In genomic region chr2:231392431-231393148, GRCh38 we compare ENCODE assay signal across 19 cellular contexts. TPM values are rescaled to one million over a fixed set of nuclear protein-coding genes. Genes with fewer than 3 reads are reported as not detected.
DNase-seq lines count a peak whose midpoint lies in the region; FAIRE-seq and TF ChIP-seq lines count a peak whose summit lies in the region.
"Had no signal": no experiment of that assay in that cellular context is flagged by ENCODE, and none has a peak within 500 bp of the region (broad histone marks: within the 10 kb centered on the region; RNA-seq: fewer than 3 reads in every experiment).

No MANE protein-coding gene starts in this region.

- H3K27ac Mint-ChIP-seq in dendritic cell treated with granulocyte-macrophage colony-stimulating factor and Interleukin-4, amounts not matched to agents 40 ng/mL and 50 ng/mL, for 4 days = peak overlapping the region; percentile 42

- H3K4me1 Mint-ChIP-seq in dendritic cell treated with granulocyte-macrophage colony-stimulating factor and Interleukin-4, amounts not matched to agents 40 ng/mL and 50 ng/mL, for 4 days (ENCODE audit: low read depth) = peaks cover 73% of the 10 kb centered on the region

- no peaks in the 10 kb centered on the region for H3K9me2 ChIP-seq in OCI-LY1 (ENCODE audit: low read depth, low read length)

- H3K4me3 Mint-ChIP-seq in dendritic cell treated with granulocyte-macrophage colony-stimulating factor and Interleukin-4, amounts not matched to agents 40 ng/mL and 50 ng/mL, for 4 days = no peak overlapping the region

- DNase-seq in GM12891 (ENCODE audit: insufficient read length, low spot score) (peak; percentile 15), osteoblast (ENCODE audit: insufficient read length, low spot score, missing footprints) (peak; percentile 81), cerebellum (ENCODE audit: low spot score) (no peak), prostate gland (ENCODE audit: low spot score) (no peak), NCI-H2081 (lab: John Stamatoyannopoulos, UW) (no peak)
- DNase-seq: activated CD4-positive, CD25-positive, alpha-beta regulatory T cell; aorta; C1 segment of cervical spinal cord; colonic mucosa; left lung; MM.1S; NCI-H187 treated with DMSO at 0.1 percent for 48 hours; NCI-H446; SHP77 treated with DMSO at 0.1 percent for 48 hours; small intestine had no signal

- H3K79me2 ChIP-seq in OCI-LY1 (ENCODE audit: insufficient read depth, low read length) (no peaks in the 10 kb centered on the region), osteoblast (ENCODE audit: insufficient read depth, low read length) (no peaks in the 10 kb centered on the region)

- no peak overlapping the region; the same call in 1 of the 2 replicates for H3K9ac ChIP-seq in OCI-LY1 (ENCODE audit: low read length)

- H3F3A ChIP-seq in OCI-LY1 (ENCODE audit: insufficient read depth, low read length) = no peaks in the 10 kb centered on the region

- WGBS in prostate gland = 96% methylated on average over 13 of the region's 14 CpGs

- no peaks in the 10 kb centered on the region for H3K36me3 Mint-ChIP-seq in dendritic cell treated with granulocyte-macrophage colony-stimulating factor and Interleukin-4, amounts not matched to agents 40 ng/mL and 50 ng/mL, for 4 days (ENCODE audit: low read depth)

- intact Hi-C loops in dendritic cell treated with granulocyte-macrophage colony-stimulating factor and Interleukin-4, amounts not matched to agents 40 ng/mL and 50 ng/mL, for 4 days (cut with micrococcal nuclease) = no loop called here
- intact Hi-C loops in prostate gland (cut with DNase I) = no loop called here

- H3K4me2 ChIP-seq in OCI-LY1 (ENCODE audit: low read length) = peak overlapping the region; percentile 20; the same call in 1 of the 2 replicates
- no peak overlapping the region for H3K4me2 ChIP-seq in osteoblast (ENCODE audit: insufficient read depth, low read length)

- peak overlapping the region; percentile 91 for H3K27ac ChIP-seq in OCI-LY1 (ENCODE audit: low read depth, low read length, poor library complexity, severe bottlenecking)
- H3K27ac ChIP-seq in osteoblast (ENCODE audit: low read depth, low read length) = no peak overlapping the region
- no peak overlapping the region for H3K27ac ChIP-seq in prostate gland
- H3K27ac ChIP-seq: colonic mucosa, left lung had no signal

- H3K4me3 ChIP-seq in OCI-LY1 (ENCODE audit: low read depth, low read length, poor library complexity, severe bottlenecking) (no peak overlapping the region), osteoblast (ENCODE audit: insufficient read depth, low read length) (no peak overlapping the region), prostate gland (no peak overlapping the region)
- H3K4me3 ChIP-seq: colonic mucosa, left lung had no signal

- peaks cover 45% of the 10 kb centered on the region for H3K4me1 ChIP-seq in OCI-LY1 (ENCODE audit: insufficient read depth, low read length, severe bottlenecking)
- H3K4me1 ChIP-seq in osteoblast (ENCODE audit: insufficient read depth, low read length) = peaks cover 5% of the 10 kb centered on the region
- H3K4me1 ChIP-seq in prostate gland (replicated peaks) = peaks cover 3% of the 10 kb centered on the region
- H3K4me1 ChIP-seq: colonic mucosa had no signal

- no peak overlapping the region for H2AFZ ChIP-seq in OCI-LY1 (ENCODE audit: low read length)
- H2AFZ ChIP-seq in osteoblast (ENCODE audit: low read length) = no peak overlapping the region

- TF ChIP-seq CTCF in OCI-LY1 (IDR thresholded peaks at IDR 0.05; ENCODE audit: low read length) (no peak), osteoblast (IDR thresholded peaks at IDR 0.05; ENCODE audit: extremely low read depth, low read depth, low read length) (no peak), prostate gland (IDR thresholded peaks at IDR 0.05) (no peak)

- H3K9me3 ChIP-seq in OCI-LY1 (ENCODE audit: low read length) = no peaks in the 10 kb centered on the region
- no peaks in the 10 kb centered on the region for H3K9me3 ChIP-seq in osteoblast (ENCODE audit: low read depth, low read length)
- H3K9me3 ChIP-seq in prostate gland = no peaks in the 10 kb centered on the region
- H3K9me3 ChIP-seq: colonic mucosa, left lung had no signal

- H3K27me3 Mint-ChIP-seq in dendritic cell treated with granulocyte-macrophage colony-stimulating factor and Interleukin-4, amounts not matched to agents 40 ng/mL and 50 ng/mL, for 4 days = peaks cover 59% of the 10 kb centered on the region

- H3K27me3 ChIP-seq in OCI-LY1 (ENCODE audit: insufficient read depth, low read length) (no peaks in the 10 kb centered on the region), osteoblast (ENCODE audit: insufficient read depth, low read length) (peaks cover 31% of the 10 kb centered on the region), prostate gland (replicated peaks; ENCODE audit: insufficient read depth) (no peaks in the 10 kb centered on the region)
- H3K27me3 ChIP-seq: colonic mucosa had no signal

- H4K20me1 ChIP-seq in OCI-LY1 (ENCODE audit: insufficient read depth, low read length) (no peaks in the 10 kb centered on the region), osteoblast (ENCODE audit: insufficient read depth, low read length) (no peaks in the 10 kb centered on the region)

- H3K36me3 ChIP-seq in OCI-LY1 (ENCODE audit: insufficient read depth, low read length) = no peaks in the 10 kb centered on the region
- no peaks in the 10 kb centered on the region for H3K36me3 ChIP-seq in osteoblast (ENCODE audit: insufficient read depth, low read length)
- H3K36me3 ChIP-seq in prostate gland = no peaks in the 10 kb centered on the region
- H3K36me3 ChIP-seq: colonic mucosa, left lung had no signal

- no peak for FAIRE-seq in GM12891 (lab: Jason Lieb, UNC)
- FAIRE-seq: frontal cortex, small intestine had no signal

- TF ChIP-seq POLR2A in GM12891 (IDR thresholded peaks at IDR 0.05; ENCODE audit: low read depth, low read length) (no peak; the same call in 1 of the 2 replicates), prostate gland (IDR thresholded peaks at IDR 0.05) (no peak)

- H3K9me3 Mint-ChIP-seq in dendritic cell treated with granulocyte-macrophage colony-stimulating factor and Interleukin-4, amounts not matched to agents 40 ng/mL and 50 ng/mL, for 4 days = no peaks in the 10 kb centered on the region

TF ChIP-seq in GM12891, 5 proteins besides CTCF, POLR2A, EP300 and RAD21:
- TF ChIP-seq POU2F2 (IDR thresholded peaks at IDR 0.05; ENCODE audit: low read depth, low read length) (no peak), POLR2AphosphoS5 (IDR thresholded peaks at IDR 0.05; ENCODE audit: low read depth, low read length) (no peak)

RNA-seq across cellular contexts. Expression of gene B3GNT7, which starts 2.9 kb away (rescaled TPM):
- 2.8 TPM for polyA plus RNA-seq in GM12891 (2012; ENCODE audit: low read depth, missing spikeins)
- total RNA-seq in osteoblast (0.29 and 0.72 TPM in 2 replicates), cerebellum (1.2 TPM), prostate gland (1 to 10 TPM; 2.1 to 7.4 TPM)
- total RNA-seq: T-helper 2 cell treated with Interferon-gamma antibody and Interleukin-4, amounts not matched to agents 100 ng/mL and 5 ng/mL, for 36 hours had no signal

Comparison
In these comparisons a context has a peak if more than half of its experiments do, and no peak if none do; other contexts are left out.
1. DNase-seq: peak in GM12891 (single experiment) and osteoblast (single experiment); none in cerebellum (single experiment), prostate gland (single experiment) and NCI-H2081 (0 of 2).